Comparison of ENCODE assay signal across 8 cellular contexts in genomic region chr12:130546494-130546893, GRCh38.
"Had no signal": no experiment of that assay in that cellular context is flagged by ENCODE, and none has a peak within 500 bp of the region (broad histone marks: within the 10 kb centered on the region; RNA-seq: fewer than 3 reads in every experiment).

No MANE protein-coding gene starts in this region.

- DNase-seq: GDM1, GF-D8 had no signal

- FAIRE-seq: G401.6, GM12878, GM12891, GM12892, GM18507, GM19239 had no signal

- ATAC-seq: GM12878 had no signal

- H3K4me3 ChIP-seq: GM12878 had no signal
